In genomic region chr21:29939859-29940245, GRCh38 we compare ENCODE assay signal across 9 cellular contexts. TPM values are rescaled to one million over a fixed set of nuclear protein-coding genes. Genes with fewer than 3 reads are reported as not detected.
A peak's percentile ranks its signal among the peaks of the same experiment; 100 is the strongest.
DNase-seq lines count a peak whose midpoint lies in the region; ATAC-seq and TF ChIP-seq lines count a peak whose summit lies in the region.
"Had no signal": no experiment of that assay in that cellular context is flagged by ENCODE, and none has a peak within 500 bp of the region (broad histone marks: within the 10 kb centered on the region; RNA-seq: fewer than 3 reads in every experiment).

Gene GRIK1 (minus strand): TSS chr21:29939996.

- no peaks in the 10 kb centered on the region for H3K36me3 Mint-ChIP-seq in CD14-positive monocyte
- H3K36me3 Mint-ChIP-seq in T-helper 2 cell treated with Interferon-gamma antibody and Interleukin-4, amounts not matched to agents 5 μg/mL and 100 μg/mL, for 36 hours (ENCODE audit: low read depth) = no peaks in the 10 kb centered on the region

- H3K4me1 ChIP-seq in ectodermal cell (ENCODE audit: control insufficient read depth, insufficient read depth, low read length) = peaks cover 3% of the 10 kb centered on the region
- H3K4me1 ChIP-seq in muscle layer of colon (ENCODE audit: insufficient read depth, low read length) = no peaks in the 10 kb centered on the region

- peaks cover 38 to 53% (median 40%) of the 10 kb centered on the region in 3 donors for H3K27me3 Mint-ChIP-seq in CD14-positive monocyte (ENCODE audit: low read depth in 3 of 3)
- H3K27me3 Mint-ChIP-seq in T-helper 2 cell treated with Interferon-gamma antibody and Interleukin-4, amounts not matched to agents 5 μg/mL and 100 μg/mL, for 36 hours (ENCODE audit: low read depth) = peaks cover 36% of the 10 kb centered on the region

- no peak for ATAC-seq in HG03457 (IDR thresholded peaks at IDR 0.05; ENCODE audit: unreplicated experiment)

- H3K9me3 Mint-ChIP-seq in CD14-positive monocyte = peaks cover 0 to 19% (median 15%) of the 10 kb centered on the region in 7 donors
- H3K9me3 Mint-ChIP-seq in T-helper 2 cell treated with Interferon-gamma antibody and Interleukin-4, amounts not matched to agents 5 μg/mL and 100 μg/mL, for 36 hours = no peaks in the 10 kb centered on the region

- H3K27ac Mint-ChIP-seq in CD14-positive monocyte = peak within 1 kb of the TSS in 1 of 7 donors; percentile 21
- H3K27ac Mint-ChIP-seq in T-helper 2 cell treated with Interferon-gamma antibody and Interleukin-4, amounts not matched to agents 5 μg/mL and 100 μg/mL, for 36 hours = no peak within 1 kb of the TSS

- H3K4me3 ChIP-seq in ectodermal cell (ENCODE audit: insufficient read depth, low read depth, low read length) = peak within 1 kb of the TSS; percentile 58
- peak within 1 kb of the TSS; percentile 13 to 34 for H3K4me3 ChIP-seq in muscle layer of colon (ENCODE audit: low read depth in 1 of 2, low read length in 2 of 2)

- H3K9me3 ChIP-seq in ectodermal cell (ENCODE audit: control insufficient read depth, low read length) (no peaks in the 10 kb centered on the region), muscle layer of colon (ENCODE audit: low read length) (no peaks in the 10 kb centered on the region)

- H3K36me3 ChIP-seq in ectodermal cell (ENCODE audit: control insufficient read depth, insufficient read depth, low read length) (no peaks in the 10 kb centered on the region), muscle layer of colon (ENCODE audit: insufficient read depth, low read length) (no peaks in the 10 kb centered on the region)

- peaks cover 2% of the 10 kb centered on the region for H3K4me1 Mint-ChIP-seq in CD14-positive monocyte
- no peaks in the 10 kb centered on the region for H3K4me1 Mint-ChIP-seq in T-helper 2 cell treated with Interferon-gamma antibody and Interleukin-4, amounts not matched to agents 5 μg/mL and 100 μg/mL, for 36 hours (ENCODE audit: low read depth)

- H3K27me3 ChIP-seq in ectodermal cell (ENCODE audit: control insufficient read depth, insufficient read depth, low read length, poor library complexity, severe bottlenecking) (peaks cover 55% of the 10 kb centered on the region), muscle layer of colon (ENCODE audit: control insufficient read depth in 1 of 2, insufficient read depth in 2 of 2, low read length in 2 of 2) (peaks cover 0 to 16% of the 10 kb centered on the region in 2 donors)

- H3K4me3 Mint-ChIP-seq in CD14-positive monocyte = peak within 1 kb of the TSS; percentile 46 to 89
- H3K4me3 Mint-ChIP-seq in T-helper 2 cell treated with Interferon-gamma antibody and Interleukin-4, amounts not matched to agents 5 μg/mL and 100 μg/mL, for 36 hours = no peak within 1 kb of the TSS

- no peak for TF ChIP-seq CTCF in CD14-positive monocyte (IDR thresholded peaks at IDR 0.05)

- intact Hi-C loops in CD14-positive monocyte (cut with micrococcal nuclease) = no loop called here

- WGBS in ectodermal cell, 2 experiments = 0 to 2% methylated on average over 18 of the region's 18 CpGs

- no peak within 1 kb of the TSS for H3K9ac ChIP-seq in muscle layer of colon (ENCODE audit: low read length)

- H3K27ac ChIP-seq in ectodermal cell (ENCODE audit: insufficient read depth, low read depth, low read length, poor library complexity, severe bottlenecking) (no peak within 1 kb of the TSS), muscle layer of colon (ENCODE audit: low read depth, low read length) (no peak within 1 kb of the TSS)

- DNase-seq in CD14-positive monocyte (ENCODE audit: low spot score) (no peak), NCI-H2029 treated with DMSO at 0.1 percent for 48 hours (lab: John Stamatoyannopoulos, UW) (peak; percentile 17), 8988T (no peak), dermis blood vessel endothelial cell (no peak)
- DNase-seq in T-helper 2 cell treated with Interferon-gamma antibody and Interleukin-4, amounts not matched to agents 5 μg/mL and 100 μg/mL, for 36 hours (ENCODE audit: low spot score) = no peak
- DNase-seq: NCI-H526 treated with DMSO at 0.1 percent for 48 hours had no signal

RNA-seq across cellular contexts. Expression of gene GRIK1, which starts in this region (rescaled TPM):
- polyA plus RNA-seq in CD14-positive monocyte = not detected
- polyA plus RNA-seq in ectodermal cell (2013, experiment 1 of 4) = 0.50 TPM
- 0.23 TPM for polyA plus RNA-seq in ectodermal cell (2013, experiment 2 of 4)
- 0.53 TPM for polyA plus RNA-seq in ectodermal cell (2013, experiment 3 of 4)
- polyA plus RNA-seq in ectodermal cell (2013, experiment 4 of 4) = 0.81 TPM
- 0.23 and 0.34 TPM in 2 replicates for total RNA-seq in dermis blood vessel endothelial cell
